8 cellular contexts compared by ENCODE assay signal in genomic region chr7:100148559-100149328, GRCh38. TPM values are rescaled to one million over a fixed set of nuclear protein-coding genes. Genes with fewer than 3 reads are reported as not detected.
DNase-seq lines count a peak whose midpoint lies in the region; ATAC-seq and TF ChIP-seq lines count a peak whose summit lies in the region.

Gene LAMTOR4 (plus strand): TSS chr7:100148918. CDS start chr7:100148973, 55 bp downstream.

- peak within 1 kb of the TSS; percentile 88 for H3K9ac ChIP-seq in PC-3 (ENCODE audit: low read length)

- peak; percentile 99 for DNase-seq in DMS153 (lab: John Stamatoyannopoulos, UW)
- DNase-seq in PC-3, result peak; percentile 98
- DNase-seq in activated T-cell treated with anti-CD3 and anti-CD28 coated beads for 48 hours (ENCODE audit: low read depth), result peak; percentile 96
- peak; percentile 100 for DNase-seq in epithelial cell of esophagus (ENCODE audit: low read depth)
- peak; percentile 98 to 100 (median 99) for DNase-seq in mucosa of descending colon
- DNase-seq in stimulated activated CD8-positive, alpha-beta memory T cell treated with anti-CD3 and anti-CD28 coated beads, Interleukin-4, amount 100 ng/mL, for 24 hours (ENCODE audit: low read depth), result peak; percentile 95

- peak within 1 kb of the TSS; percentile 88 for H3K4me3 ChIP-seq in PC-3 (ENCODE audit: low read length)
- H3K4me3 ChIP-seq in epithelial cell of esophagus (ENCODE audit: low read length), result peak within 1 kb of the TSS; percentile 87
- peak within 1 kb of the TSS; percentile 83 for H3K4me3 ChIP-seq in mucosa of descending colon

- 0 out of 2 replicates have a peak within 1 kb of the TSS, but pooled peaks have one; percentile 3 for H3K27ac ChIP-seq in PC-3 (ENCODE audit: low read length)

- peaks cover 20% of the 10 kb centered on the region for H3K79me2 ChIP-seq in PC-3 (ENCODE audit: low read length)

- no peak for TF ChIP-seq RAD21 in Ishikawa (IDR thresholded peaks at IDR 0.05; ENCODE audit: low read depth)

- H3K4me2 ChIP-seq in PC-3 (ENCODE audit: low read length), result peak within 1 kb of the TSS; percentile 90

- CTCF ChIA-PET in PC-3 (lab: Charles Lee), result no interaction called here

- TF ChIP-seq EP300 in Ishikawa (IDR thresholded peaks at IDR 0.05; ENCODE audit: borderline replicate concordance), result no peak

- TF ChIP-seq CTCF in PC-3 (conservative IDR thresholded peaks at IDR 0.05; ENCODE audit: low read depth, low read length), result no peak
- TF ChIP-seq CTCF in epithelial cell of esophagus (IDR thresholded peaks at IDR 0.05; ENCODE audit: insufficient read depth, low read depth, low read length, missing control alignments), result no peak
- TF ChIP-seq CTCF in mucosa of descending colon (IDR thresholded peaks at IDR 0.05), result no peak

- H3K36me3 ChIP-seq in PC-3 (ENCODE audit: low read depth, low read length) (no peaks in the 10 kb centered on the region), mucosa of descending colon (ENCODE audit: low read depth) (peaks cover 4% of the 10 kb centered on the region)

- H3K4me1 ChIP-seq in PC-3 (ENCODE audit: insufficient read depth, low read length) (peaks cover 14% of the 10 kb centered on the region; the same call in 1 of the 2 replicates), mucosa of descending colon (ENCODE audit: low read depth) (peaks cover 45% of the 10 kb centered on the region)

- POLR2A ChIA-PET in PC-3 (lab: Charles Lee; ENCODE audit: unreplicated experiment), result interaction anchor here (0.6 to 0.7 kb wide), 2 partner anchors 22 to 726 kb away, joined by 3 to 6 read pairs; partner anchors contain the start of gene SRRT

- peak; percentile 98 for ATAC-seq in GM21576 (IDR thresholded peaks at IDR 0.05; ENCODE audit: unreplicated experiment)
- ATAC-seq in PC-3, result peak; percentile 97
- peak; percentile 94 for ATAC-seq in mucosa of descending colon

- no TSS peak for BruUV-seq in PC-3 (replicated peaks; lab: Mats Ljungman, UMichigan)

- no peaks in the 10 kb centered on the region for H4K20me1 ChIP-seq in PC-3 (ENCODE audit: low read length)

- no peaks in the 10 kb centered on the region for H3K27me3 ChIP-seq in PC-3 (ENCODE audit: low read length)

- intact Hi-C loops in PC-3 (cut with micrococcal nuclease), result no loop called here
- intact Hi-C loops in mucosa of descending colon (cut with DNase I, micrococcal nuclease), result no loop called here

- no peaks in the 10 kb centered on the region for H3F3A ChIP-seq in PC-3 (ENCODE audit: low read length, unreplicated experiment)

- H3K9me3 ChIP-seq in PC-3 (ENCODE audit: low read length), result no peaks in the 10 kb centered on the region
- H3K9me3 ChIP-seq in mucosa of descending colon, result no peaks in the 10 kb centered on the region

- peak within 1 kb of the TSS; percentile 94 for H2AFZ ChIP-seq in PC-3 (ENCODE audit: low read length)

- H3K9me2 ChIP-seq in PC-3 (replicated peaks; ENCODE audit: low read length), result no peaks in the 10 kb centered on the region

TF ChIP-seq in Ishikawa, 13 proteins besides CTCF, POLR2A, EP300 and RAD21:
- TF ChIP-seq CREB1 (IDR thresholded peaks at IDR 0.05; ENCODE audit: low read depth) (peak; percentile 44; the same call in 1 of the 2 replicates), ZBTB7A (IDR thresholded peaks at IDR 0.05; ENCODE audit: low read depth) (no peak), USF1 (IDR thresholded peaks at IDR 0.05) (peak; percentile 96), TCF12 (IDR thresholded peaks at IDR 0.05; ENCODE audit: low read depth) (0 out of 2 replicates have a peak, but pooled peaks have one; percentile 31), NFIC (IDR thresholded peaks at IDR 0.05) (no peak), MAX (IDR thresholded peaks at IDR 0.05) (peak; percentile 72), FOXM1 (IDR thresholded peaks at IDR 0.05; ENCODE audit: borderline replicate concordance, low read depth) (no peak), YY1 (IDR thresholded peaks at IDR 0.05; ENCODE audit: low read depth) (no peak), EGR1 (IDR thresholded peaks at IDR 0.05) (no peak), TAF1 (IDR thresholded peaks at IDR 0.05; ENCODE audit: low read depth) (peak; percentile 65), CEBPB (IDR thresholded peaks at IDR 0.05) (peak; percentile 42; the same call in 1 of the 2 replicates), REST (IDR thresholded peaks at IDR 0.05; ENCODE audit: low read depth) (no peak), TEAD4 (IDR thresholded peaks at IDR 0.05) (no peak)

RNA-seq across cellular contexts. Expression of gene LAMTOR4, which starts in this region (rescaled TPM):
- total RNA-seq in PC-3 (2014; rRNA removed) (107 and 146 TPM in 2 replicates), mucosa of descending colon (100 to 1,000 TPM; 135 to 221 (median 187) TPM)

Comparison
In these comparisons a context has a peak if more than half of its experiments do, and no peak if none do; other contexts are left out.
1. Peak in every context shown above with its lines: DNase-seq, ATAC-seq, H3K4me3 ChIP-seq and H3K27ac ChIP-seq.